ENCODE assay signal across 19 cellular contexts in genomic region chr6:10351678-10352220, GRCh38.
DNase-seq lines count a peak whose midpoint lies in the region; ATAC-seq and TF ChIP-seq lines count a peak whose summit lies in the region.
"Had no signal": no experiment of that assay in that cellular context is flagged by ENCODE, and none has a peak within 500 bp of the region (broad histone marks: within the 10 kb centered on the region; RNA-seq: fewer than 3 reads in every experiment).

No MANE protein-coding gene starts in this region.

- no peak overlapping the region for H3K4me3 Mint-ChIP-seq in activated naive CD8-positive, alpha-beta T cell treated with anti-CD3 and anti-CD28 coated beads, Interleukin-2, amount 50 U/mL, for 24 hours
- H3K4me3 Mint-ChIP-seq: B cell had no signal

- H3K27me3 Mint-ChIP-seq in activated naive CD8-positive, alpha-beta T cell treated with anti-CD3 and anti-CD28 coated beads, Interleukin-2, amount 50 U/mL, for 24 hours, result no peaks in the 10 kb centered on the region

- peak; percentile 32 for DNase-seq in AG20443 (ENCODE audit: low spot score)
- DNase-seq in HFF-Myc (ENCODE audit: extremely low read depth, low read depth), result peak; percentile 32
- DNase-seq in cerebellum (ENCODE audit: low spot score), result peak; percentile 6
- DNase-seq in left kidney (ENCODE audit: low read depth, low spot score), result peak; percentile 40
- DNase-seq in posterior vena cava (ENCODE audit: low spot score), result no peak
- DNase-seq in activated naive CD8-positive, alpha-beta T cell treated with anti-CD3 and anti-CD28 coated beads, Interleukin-2, amount 50 U/mL, for 24 hours, result no peak
- DNase-seq in NCI-H524 (lab: John Stamatoyannopoulos, UW), result no peak
- DNase-seq: 8988T, DND-41, GDM1, NCI-H1092, NCI-H146, NCI-H2081, NCI-H446 treated with DMSO at 0.1 percent for 48 hours, NCI-H774, SIG-M5 had no signal

- intact Hi-C loops in posterior vena cava (cut with DNase I), result no loop called here

- ATAC-seq in activated naive CD8-positive, alpha-beta T cell treated with anti-CD3 and anti-CD28 coated beads, Interleukin-2, amount 50 U/mL, for 24 hours, result no peak
- ATAC-seq in HG03045 (IDR thresholded peaks at IDR 0.05; ENCODE audit: unreplicated experiment), result no peak
- ATAC-seq: SK-N-SH treated with all-trans-retinoic acid at 6 μM for 48 hours had no signal

- H3K36me3 Mint-ChIP-seq in activated naive CD8-positive, alpha-beta T cell treated with anti-CD3 and anti-CD28 coated beads, Interleukin-2, amount 50 U/mL, for 24 hours (ENCODE audit: low read depth), result no peaks in the 10 kb centered on the region

- TF ChIP-seq CTCF in HFF-Myc (IDR thresholded peaks at IDR 0.05; ENCODE audit: low read depth, low read length, missing control alignments), result no peak

- H3K4me3 ChIP-seq in HFF-Myc (replicated peaks; ENCODE audit: low read depth, low read length), result no peak overlapping the region

- H3K9me3 Mint-ChIP-seq in activated naive CD8-positive, alpha-beta T cell treated with anti-CD3 and anti-CD28 coated beads, Interleukin-2, amount 50 U/mL, for 24 hours, result no peaks in the 10 kb centered on the region

- no peak overlapping the region for H3K27ac Mint-ChIP-seq in activated naive CD8-positive, alpha-beta T cell treated with anti-CD3 and anti-CD28 coated beads, Interleukin-2, amount 50 U/mL, for 24 hours
- H3K27ac Mint-ChIP-seq: B cell had no signal

- H3K4me1 Mint-ChIP-seq in activated naive CD8-positive, alpha-beta T cell treated with anti-CD3 and anti-CD28 coated beads, Interleukin-2, amount 50 U/mL, for 24 hours, result no peaks in the 10 kb centered on the region

Comparison
In these comparisons a context has a peak if more than half of its experiments do, and no peak if none do; other contexts are left out.
1. DNase-seq: peak in AG20443 (single experiment), HFF-Myc (single experiment), cerebellum (single experiment) and left kidney (single experiment); none in posterior vena cava (single experiment), activated naive CD8-positive, alpha-beta T cell treated with anti-CD3 and anti-CD28 coated beads, Interleukin-2, amount 50 U/mL, for 24 hours (single experiment) and NCI-H524 (0 of 2).